ENCODE assay signal across 8 cellular contexts in the genomic region with DNA sequence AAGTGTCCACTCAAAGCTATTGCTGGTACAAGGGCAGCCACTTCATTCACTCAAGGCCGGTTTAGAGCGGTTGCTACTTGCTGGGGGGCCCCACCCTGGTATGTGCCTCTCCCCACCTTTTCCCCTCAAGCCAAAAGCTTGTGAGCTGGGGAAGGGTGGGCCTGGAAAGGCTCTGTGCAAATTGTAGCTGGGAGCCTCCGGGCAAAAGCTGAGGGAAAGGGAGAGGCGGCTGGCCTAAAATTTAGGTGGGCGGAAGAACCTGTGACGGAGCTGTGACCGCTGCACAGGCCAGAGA. TPM values are rescaled to one million over a fixed set of nuclear protein-coding genes. Genes with fewer than 3 reads are reported as not detected.
DNase-seq lines count a peak whose midpoint lies in the region; ATAC-seq, FAIRE-seq and TF ChIP-seq lines count a peak whose summit lies in the region.

No MANE protein-coding gene starts in this region.

- peak overlapping the region; percentile 89 for H3K27ac ChIP-seq in keratinocyte (ENCODE audit: control insufficient read depth, insufficient read depth, low read length)

- H3K9me3 ChIP-seq in keratinocyte (ENCODE audit: control insufficient read depth, low read depth, low read length): no peaks in the 10 kb centered on the region

- H3K36me3 ChIP-seq in keratinocyte (ENCODE audit: control insufficient read depth in 2 of 2, extremely low read depth in 1 of 2, insufficient read depth in 2 of 2, low read length in 2 of 2): peaks cover 22 to 42% of the 10 kb centered on the region in 2 experiments

- no peaks in the 10 kb centered on the region for H3K27me3 Mint-ChIP-seq in T-helper 2 cell treated with Interferon-gamma antibody and Interleukin-4, amounts not matched to agents 5 μg/mL and 100 μg/mL, for 36 hours (ENCODE audit: low read depth)
- no peaks in the 10 kb centered on the region for H3K27me3 Mint-ChIP-seq in stimulated activated naive CD8-positive, alpha-beta T cell treated with anti-CD3 and anti-CD28 coated beads, Interleukin-15, amount 100 ng/mL, for 72 hours

- H3K36me3 Mint-ChIP-seq in T-helper 2 cell treated with Interferon-gamma antibody and Interleukin-4, amounts not matched to agents 5 μg/mL and 100 μg/mL, for 36 hours (ENCODE audit: low read depth): peaks cover 42% of the 10 kb centered on the region

- no peaks in the 10 kb centered on the region for H3K9me1 ChIP-seq in keratinocyte (ENCODE audit: control insufficient read depth, extremely low read depth, insufficient read depth, low read length)

- no peak for ATAC-seq in stimulated activated naive CD8-positive, alpha-beta T cell treated with anti-CD3 and anti-CD28 coated beads, Interleukin-15, amount 100 ng/mL, for 72 hours

- H3K4me2 ChIP-seq in keratinocyte (ENCODE audit: control insufficient read depth, extremely low read depth, insufficient read depth, low read depth, low read length): peak overlapping the region; percentile 88

- TF ChIP-seq CTCF in keratinocyte (optimal IDR thresholded peaks at IDR 0.05 in 1 of 3, IDR thresholded peaks at IDR 0.05 in 1 of 3, conservative IDR thresholded peaks at IDR 0.05 in 1 of 3; ENCODE audit: extremely low read depth in 1 of 3, insufficient read depth in 2 of 3, low read length in 3 of 3): no peak

- H3K27ac Mint-ChIP-seq in T-helper 2 cell treated with Interferon-gamma antibody and Interleukin-4, amounts not matched to agents 5 μg/mL and 100 μg/mL, for 36 hours: peak overlapping the region; percentile 36
- H3K27ac Mint-ChIP-seq in stimulated activated naive CD8-positive, alpha-beta T cell treated with anti-CD3 and anti-CD28 coated beads, Interleukin-15, amount 100 ng/mL, for 72 hours: peak overlapping the region; percentile 13 to 89

- peaks cover 36% of the 10 kb centered on the region for H3K4me1 Mint-ChIP-seq in T-helper 2 cell treated with Interferon-gamma antibody and Interleukin-4, amounts not matched to agents 5 μg/mL and 100 μg/mL, for 36 hours (ENCODE audit: low read depth)
- H3K4me1 Mint-ChIP-seq in stimulated activated naive CD8-positive, alpha-beta T cell treated with anti-CD3 and anti-CD28 coated beads, Interleukin-15, amount 100 ng/mL, for 72 hours: peaks cover 56% of the 10 kb centered on the region

- no peak overlapping the region for H2AFZ ChIP-seq in keratinocyte (ENCODE audit: control insufficient read depth, low read length)

- dilution Hi-C loops in keratinocyte (cut with MboI; ENCODE audit: extremely low pct_ligation_motif_present, low sequenced_read_pairs): no loop called here

- H3K27me3 ChIP-seq in keratinocyte (ENCODE audit: control insufficient read depth, extremely low read depth, insufficient read depth, low read length): no peaks in the 10 kb centered on the region

- peaks cover 10% of the 10 kb centered on the region for H3K79me2 ChIP-seq in keratinocyte (ENCODE audit: control insufficient read depth, insufficient read depth, low read length)

- DNase-seq in T-helper 2 cell treated with Interferon-gamma antibody and Interleukin-4, amounts not matched to agents 5 μg/mL and 100 μg/mL, for 36 hours (ENCODE audit: low spot score): no peak
- DNase-seq in T-helper 2 cell (no peak), keratinocyte (ENCODE audit: low read depth, low spot score) (no peak), DMS53 (lab: John Stamatoyannopoulos, UW) (no peak), NCI-H2081 (lab: John Stamatoyannopoulos, UW) (no peak)
- DNase-seq in activated T-cell treated with anti-CD3 and anti-CD28 coated beads, Interleukin-2, amount 50 U/mL, for 48 hours: peak; percentile 29 to 45
- peak in 1 of 2 donors; percentile 9 for DNase-seq in stimulated activated naive CD8-positive, alpha-beta T cell treated with anti-CD3 and anti-CD28 coated beads, Interleukin-15, amount 100 ng/mL, for 72 hours
- no peak for DNase-seq in stimulated activated CD4-positive, alpha-beta T cell treated with anti-CD3 and anti-CD28 coated beads, Interleukin-4, amount 100 ng/mL, for 24 hours

- peak overlapping the region; percentile 58 to 86 (median 81) for H3K4me3 ChIP-seq in keratinocyte (ENCODE audit: control insufficient read depth in 2 of 3, extremely low read depth in 1 of 3, insufficient read depth in 2 of 3, low read depth in 1 of 3, low read length in 3 of 3)

- no peaks in the 10 kb centered on the region for H4K20me1 ChIP-seq in keratinocyte (ENCODE audit: control insufficient read depth, extremely low read depth, insufficient read depth, low read length)

- peak overlapping the region; percentile 81 for H3K9ac ChIP-seq in keratinocyte (ENCODE audit: control insufficient read depth, extremely low read depth, insufficient read depth, low read length)

- FAIRE-seq in keratinocyte (lab: Jason Lieb, UNC): peak; percentile 39

- peaks cover 25% of the 10 kb centered on the region for H3K4me1 ChIP-seq in keratinocyte (ENCODE audit: control insufficient read depth, extremely low read depth, insufficient read depth, low read length)

- H3K9me3 Mint-ChIP-seq in T-helper 2 cell treated with Interferon-gamma antibody and Interleukin-4, amounts not matched to agents 5 μg/mL and 100 μg/mL, for 36 hours: no peaks in the 10 kb centered on the region
- H3K9me3 Mint-ChIP-seq in stimulated activated naive CD8-positive, alpha-beta T cell treated with anti-CD3 and anti-CD28 coated beads, Interleukin-15, amount 100 ng/mL, for 72 hours: no peaks in the 10 kb centered on the region

- H3K4me3 Mint-ChIP-seq in T-helper 2 cell treated with Interferon-gamma antibody and Interleukin-4, amounts not matched to agents 5 μg/mL and 100 μg/mL, for 36 hours: peak overlapping the region; percentile 55
- H3K4me3 Mint-ChIP-seq in stimulated activated naive CD8-positive, alpha-beta T cell treated with anti-CD3 and anti-CD28 coated beads, Interleukin-15, amount 100 ng/mL, for 72 hours: peak overlapping the region; percentile 96 to 99

RNA-seq across cellular contexts. Expression of a gene that starts 0.3 kb away (rescaled TPM):
- 4.8 to 17.4 TPM (median 7.1 TPM) in 3 replicates for polyA plus RNA-seq in keratinocyte
- 24.5 TPM for polyA plus RNA-seq in keratinocyte (2011; ENCODE audit: low read depth)
- 2.9 and 3.6 TPM in 2 replicates for polyA plus RNA-seq in keratinocyte (2011; cell fraction: cytosol; rRNA removed)
- 69.0 and 93.2 TPM in 2 replicates for polyA plus RNA-seq in keratinocyte (2011; cell fraction: nucleus; rRNA removed)
- 6.6 and 24.3 TPM in 2 replicates for polyA plus RNA-seq in keratinocyte (2012; ENCODE audit: low replicate concordance)
- 3.2 to 7.3 TPM (median 5.8 TPM) in 3 replicates for polyA minus RNA-seq in keratinocyte
- polyA minus RNA-seq in keratinocyte (2011; cell fraction: cytosol; rRNA and poly(A)+ RNA removed): 3.1 TPM
- 11.2 and 14.5 TPM in 2 replicates for polyA minus RNA-seq in keratinocyte (2011; cell fraction: nucleus; rRNA and poly(A)+ RNA removed)

RNA-seq across cellular contexts. Expression of a gene that starts 17.6 kb away (rescaled TPM):
- 2.4 to 4.3 TPM (median 2.7 TPM) in 3 replicates for polyA plus RNA-seq in keratinocyte
- 0.40 TPM for polyA plus RNA-seq in keratinocyte (2011; ENCODE audit: low read depth)
- 1.3 and 5.8 TPM in 2 replicates for polyA plus RNA-seq in keratinocyte (2011; cell fraction: cytosol; rRNA removed)
- polyA plus RNA-seq in keratinocyte (2011; cell fraction: nucleus; rRNA removed): 0.52 and 1.8 TPM in 2 replicates
- polyA plus RNA-seq in keratinocyte (2012; ENCODE audit: low replicate concordance): 7.1 and 10.5 TPM in 2 replicates
- polyA minus RNA-seq in keratinocyte: 0.16 to 1.2 TPM (median 0.26 TPM) in 3 replicates
- polyA minus RNA-seq in keratinocyte (2011; cell fraction: cytosol; rRNA and poly(A)+ RNA removed): 6.1 TPM
- 0.70 and 0.84 TPM in 2 replicates for polyA minus RNA-seq in keratinocyte (2011; cell fraction: nucleus; rRNA and poly(A)+ RNA removed)

Comparison
In these comparisons a context has a peak if more than half of its experiments do, and no peak if none do; other contexts are left out.
1. DNase-seq: peak in activated T-cell treated with anti-CD3 and anti-CD28 coated beads, Interleukin-2, amount 50 U/mL, for 48 hours (2 of 2); none in T-helper 2 cell treated with Interferon-gamma antibody and Interleukin-4, amounts not matched to agents 5 μg/mL and 100 μg/mL, for 36 hours (single experiment), T-helper 2 cell (0 of 5), keratinocyte (single experiment), stimulated activated CD4-positive, alpha-beta T cell treated with anti-CD3 and anti-CD28 coated beads, Interleukin-4, amount 100 ng/mL, for 24 hours (single experiment), DMS53 (single experiment) and NCI-H2081 (0 of 2).